In genomic region chr5:87276655-87277054, GRCh38 we compare ENCODE assay signal across 17 cellular contexts.
"Had no signal": no experiment of that assay in that cellular context is flagged by ENCODE, and none has a peak within 500 bp of the region (broad histone marks: within the 10 kb centered on the region; RNA-seq: fewer than 3 reads in every experiment).

No MANE protein-coding gene starts in this region.

- H3K27ac Mint-ChIP-seq: dendritic cell treated with granulocyte-macrophage colony-stimulating factor and Interleukin-4, amounts not matched to agents 40 ng/mL and 50 ng/mL, for 4 days; progenitor cell of endocrine pancreas had no signal

- H3K4me3 ChIP-seq: gastrocnemius medialis, heart left ventricle, left lung, tibial nerve had no signal

- H3K36me3 ChIP-seq: gastrocnemius medialis, WERI-Rb-1 had no signal

- H3K4me3 Mint-ChIP-seq: dendritic cell treated with granulocyte-macrophage colony-stimulating factor and Interleukin-4, amounts not matched to agents 40 ng/mL and 50 ng/mL, for 4 days; neural crest cell had no signal

- H3K27me3 Mint-ChIP-seq: dendritic cell treated with granulocyte-macrophage colony-stimulating factor and Interleukin-4, amounts not matched to agents 40 ng/mL and 50 ng/mL, for 4 days; progenitor cell of endocrine pancreas had no signal

- H3K9me3 Mint-ChIP-seq: dendritic cell treated with granulocyte-macrophage colony-stimulating factor and Interleukin-4, amounts not matched to agents 40 ng/mL and 50 ng/mL, for 4 days; neural crest cell had no signal

- ATAC-seq: esophagus mucosa, gastrocnemius medialis, heart left ventricle, left lung had no signal

- H3K27me3 ChIP-seq: gastrocnemius medialis, heart left ventricle, left lung, tibial nerve had no signal

- H3K9me3 ChIP-seq: gastrocnemius medialis, heart left ventricle, tibial nerve had no signal

- DNase-seq: activated CD4-positive, alpha-beta T cell treated with anti-CD3 and anti-CD28 coated beads for 1 hour; activated effector memory CD4-positive, alpha-beta T cell treated with Interleukin-2 at 50 U/mL for 16 hours; activated naive CD4-positive, alpha-beta T cell treated with anti-CD3 and anti-CD28 coated beads, Interleukin-2, amount 50 U/mL, for 16 hours; effector CD8-positive, alpha-beta T cell; gastrocnemius medialis; heart left ventricle; left lung; midbrain; stimulated activated naive CD8-positive, alpha-beta T cell treated with anti-CD3 and anti-CD28 coated beads, Interleukin-15, Interleukin-2, amounts not matched to agents 100 U/mL and 50 U/mL, for 24 hours; substantia nigra; T-helper 2 cell; WERI-Rb-1 had no signal

- H3K27ac ChIP-seq: gastrocnemius medialis, heart left ventricle, tibial nerve, WERI-Rb-1 had no signal
